Comparison of ENCODE assay signal across 7 cellular contexts in genomic region chr21:13651746-13652145, GRCh38. TPM values are rescaled to one million over a fixed set of nuclear protein-coding genes. Genes with fewer than 3 reads are reported as not detected.
"Had no signal": no experiment of that assay in that cellular context is flagged by ENCODE, and none has a peak within 500 bp of the region (broad histone marks: within the 10 kb centered on the region; RNA-seq: fewer than 3 reads in every experiment).

No MANE protein-coding gene starts in this region.

RNA-seq across cellular contexts. Expression of gene POTED, which starts 42.2 kb away (rescaled TPM):
- total RNA-seq: K562, M059J, PC-3, Peyer's patch, Right ventricle myocardium inferior, SJCRH30, SK-MEL-5 had no signal
- polyA plus RNA-seq: K562 had no signal
